Comparison of ENCODE assay signal across 14 cellular contexts in the genomic region with DNA sequence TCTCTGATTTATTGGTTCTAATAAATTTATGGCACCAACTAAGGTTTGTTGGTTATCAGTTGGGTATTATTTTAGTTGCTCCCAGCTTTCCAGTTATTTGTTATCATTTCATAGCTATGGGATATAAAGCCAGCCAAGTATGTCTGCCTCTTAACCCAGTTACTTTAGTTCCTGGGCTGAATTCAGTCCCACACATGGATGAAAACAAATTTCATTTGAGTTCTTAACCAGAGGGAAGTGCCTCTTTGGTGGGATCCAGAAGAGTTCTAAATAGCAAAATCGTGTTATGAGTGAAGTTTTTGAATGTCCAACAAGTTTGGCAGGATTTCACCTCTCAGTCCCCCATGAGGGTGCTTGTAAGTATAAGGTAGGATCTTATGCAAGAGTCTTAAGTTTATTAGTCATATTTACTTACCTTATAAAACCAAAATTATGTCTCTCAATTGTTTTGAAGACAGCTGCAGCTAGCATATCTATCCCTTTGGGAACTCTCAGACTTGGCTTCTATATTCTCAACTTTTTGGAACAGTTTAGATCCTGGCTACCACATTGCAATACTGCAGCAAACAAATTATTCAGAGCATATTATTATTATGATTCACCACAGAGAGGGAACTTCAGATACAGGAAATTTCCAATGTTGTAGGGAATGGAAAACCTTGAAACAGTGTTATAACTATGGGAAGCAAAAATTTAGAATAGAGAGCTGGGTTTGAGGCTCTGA.
DNase-seq lines count a peak whose midpoint lies in the region; ATAC-seq and TF ChIP-seq lines count a peak whose summit lies in the region.
"Had no signal": no experiment of that assay in that cellular context is flagged by ENCODE, and none has a peak within 500 bp of the region (broad histone marks: within the 10 kb centered on the region; RNA-seq: fewer than 3 reads in every experiment).

No MANE protein-coding gene starts in this region.

- DNase-seq in EH (ENCODE audit: low read depth) (peak; percentile 38), ascending aorta (ENCODE audit: low spot score in 2 of 2) (no peak), Right ventricle myocardium superior (no peak), sciatic nerve (ENCODE audit: low spot score) (no peak), NOMO-1 treated with DMSO at 0.1 percent for 48 hours (lab: John Stamatoyannopoulos, UW; ENCODE audit: unreplicated experiment) (no peak), NCI-H2029 (lab: John Stamatoyannopoulos, UW) (no peak), NCI-H1105 treated with DMSO at 0.1 percent for 48 hours (lab: John Stamatoyannopoulos, UW) (no peak)
- DNase-seq: activated CD4-positive, CD25-positive, alpha-beta regulatory T cell treated with anti-CD3 and anti-CD28 coated beads, Interleukin-2, amount 50 U/mL, for 72 hours; amniotic stem cell; NCI-H1436 treated with DMSO at 0.1 percent for 48 hours; stimulated activated naive CD4-positive, alpha-beta T cell; T1000 had no signal

- no peaks in the 10 kb centered on the region for H3K4me1 ChIP-seq in ascending aorta
- H3K4me1 ChIP-seq: SJSA1 had no signal

- intact Hi-C loops in ascending aorta (cut with DNase I), result no loop called here
- intact Hi-C loops in Right ventricle myocardium superior (cut with DNase I), result no loop called here
- intact Hi-C loops in sciatic nerve (cut with DNase I), result no loop called here

- peak; percentile 90 for ATAC-seq in Right ventricle myocardium superior (ENCODE audit: poor library complexity)
- ATAC-seq in sciatic nerve, result peak; percentile 91
- no peak for ATAC-seq in GM19397 (IDR thresholded peaks at IDR 0.05; ENCODE audit: unreplicated experiment)

- peak overlapping the region; percentile 32 to 60 for H3K27ac ChIP-seq in ascending aorta
- H3K27ac ChIP-seq: SJSA1 had no signal

- H3K36me3 ChIP-seq in ascending aorta, result no peaks in the 10 kb centered on the region
- H3K36me3 ChIP-seq: SJSA1 had no signal

- H3K4me3 ChIP-seq in ascending aorta, result no peak overlapping the region
- H3K4me3 ChIP-seq: SJSA1 had no signal

- no peak for TF ChIP-seq CTCF in ascending aorta (IDR thresholded peaks at IDR 0.05)

- peaks cover 0 to 5% of the 10 kb centered on the region in 2 donors for H3K9me3 ChIP-seq in ascending aorta
- H3K9me3 ChIP-seq: SJSA1 had no signal

- H3K27me3 ChIP-seq in ascending aorta, result no peaks in the 10 kb centered on the region
- H3K27me3 ChIP-seq: SJSA1 had no signal
